ENCODE assay signal across 22 cellular contexts in genomic region chr15:68695061-68695595, GRCh38.
DNase-seq lines count a peak whose midpoint lies in the region; ATAC-seq, FAIRE-seq and TF ChIP-seq lines count a peak whose summit lies in the region.
"Had no signal": no experiment of that assay in that cellular context is flagged by ENCODE, and none has a peak within 500 bp of the region (broad histone marks: within the 10 kb centered on the region; RNA-seq: fewer than 3 reads in every experiment).

No MANE protein-coding gene starts in this region.

- no peak overlapping the region for H3K4me2 ChIP-seq in neural cell (ENCODE audit: low read length)

- H3K27me3 ChIP-seq in NT2/D1 (ENCODE audit: insufficient read depth, insufficient read length) (no peaks in the 10 kb centered on the region), neural cell (ENCODE audit: insufficient read depth, low read depth, low read length) (no peaks in the 10 kb centered on the region)
- H3K27me3 ChIP-seq: BE2C had no signal

- no peak overlapping the region for H2AFZ ChIP-seq in neural cell (ENCODE audit: low read depth, low read length)

- H3K27ac ChIP-seq in angular gyrus (ENCODE audit: low read depth, low read length) (peak overlapping the region; percentile 31), neural cell (ENCODE audit: low read length) (peak overlapping the region; percentile 49)

- H3K79me2 ChIP-seq in neural cell (replicated peaks; ENCODE audit: insufficient read depth, low read length) = no peaks in the 10 kb centered on the region

- H3K9me3 ChIP-seq in NT2/D1 (ENCODE audit: insufficient read depth, low read length) = no peaks in the 10 kb centered on the region
- no peaks in the 10 kb centered on the region for H3K9me3 ChIP-seq in neural cell (ENCODE audit: low read length)
- H3K9me3 ChIP-seq: BE2C, HAP-1 had no signal

- peaks cover 24% of the 10 kb centered on the region for H3K4me1 ChIP-seq in NT2/D1 (ENCODE audit: insufficient read depth, insufficient read length)
- H3K4me1 ChIP-seq: HAP-1 had no signal

- no peak for TF ChIP-seq EP300 in neural cell (conservative IDR thresholded peaks at IDR 0.05; ENCODE audit: poor library complexity, severe bottlenecking)

- H3K9ac ChIP-seq in NT2/D1 (ENCODE audit: insufficient read length, low read depth) (no peak overlapping the region), neural cell (ENCODE audit: low read length) (peak overlapping the region; percentile 16)

- H4K20me1 ChIP-seq in neural cell (ENCODE audit: insufficient read depth) = no peaks in the 10 kb centered on the region

- no peaks in the 10 kb centered on the region for H3F3A ChIP-seq in neural cell (ENCODE audit: insufficient read depth, low read length, poor library complexity, severe bottlenecking)

- no peaks in the 10 kb centered on the region for H3K9me2 ChIP-seq in neural cell (ENCODE audit: insufficient read depth, low read length)

- no peak for TF ChIP-seq CTCF in neural cell (IDR thresholded peaks at IDR 0.05; ENCODE audit: poor library complexity, severe bottlenecking)

- TF ChIP-seq RAD21 in neural cell (conservative IDR thresholded peaks at IDR 0.05) = no peak

- peak; percentile 42 for FAIRE-seq in urothelium cell line (lab: Jason Lieb, UNC)

- no peaks in the 10 kb centered on the region for H3K36me3 ChIP-seq in NT2/D1 (ENCODE audit: insufficient read depth, insufficient read length, low read length)
- H3K36me3 ChIP-seq in neural cell (ENCODE audit: insufficient read depth, low read length) = no peaks in the 10 kb centered on the region
- H3K36me3 ChIP-seq: BE2C, HAP-1 had no signal

- no peak for ATAC-seq in HG03439 (IDR thresholded peaks at IDR 0.05; ENCODE audit: unreplicated experiment)
- ATAC-seq: Panc1, SK-N-SH treated with all-trans-retinoic acid at 6 μM for 48 hours had no signal

- H3K4me3 ChIP-seq in NT2/D1 (ENCODE audit: insufficient read length, low read depth) (no peak overlapping the region), neural cell (ENCODE audit: low read length) (no peak overlapping the region)
- H3K4me3 ChIP-seq: HAP-1 had no signal

- DNase-seq in NT2/D1 (ENCODE audit: low read depth, low spot score) (peak; percentile 32), urothelium cell line (ENCODE audit: low spot score) (no peak), NCI-H524 (lab: John Stamatoyannopoulos, UW) (no peak), NCI-H345 treated with DMSO at 0.1 percent for 48 hours (lab: John Stamatoyannopoulos, UW; ENCODE audit: unreplicated experiment) (no peak)
- DNase-seq: BE2C; CD4-positive, CD25-positive, alpha-beta regulatory T cell; COR-L47; DMS79; Karpas-422; MV-4-11; NCI-H1694; NCI-H2081; NCI-H2171; NCI-H345; NCI-H526; NK-92 treated with Interleukin-12 subunit alpha and Interleukin-12 subunit beta, amount 100 ng/mL, for 24 hours had no signal

TF ChIP-seq in neural cell, 6 proteins besides CTCF, POLR2A, EP300 and RAD21:
- no peak for TF ChIP-seq TAF1 (IDR thresholded peaks at IDR 0.05; ENCODE audit: low read depth)
